In genomic region chrX:11533211-11533651, GRCh38 we compare ENCODE assay signal across 10 cellular contexts.
DNase-seq lines count a peak whose midpoint lies in the region; ATAC-seq and TF ChIP-seq lines count a peak whose summit lies in the region.
"Had no signal": no experiment of that assay in that cellular context is flagged by ENCODE, and none has a peak within 500 bp of the region (broad histone marks: within the 10 kb centered on the region; RNA-seq: fewer than 3 reads in every experiment).

No MANE protein-coding gene starts in this region.

- no peaks in the 10 kb centered on the region for H3K36me3 Mint-ChIP-seq in brain
- H3K36me3 Mint-ChIP-seq: activated naive CD4-positive, alpha-beta T cell treated with anti-CD3 and anti-CD28 coated beads, Interleukin-2, amount 50 U/mL, for 24 hours had no signal

- no peak for TF ChIP-seq POLR2A in stomach (IDR thresholded peaks at IDR 0.05)

- H3K27me3 Mint-ChIP-seq in brain, result no peaks in the 10 kb centered on the region
- H3K27me3 Mint-ChIP-seq: activated naive CD4-positive, alpha-beta T cell treated with anti-CD3 and anti-CD28 coated beads, Interleukin-2, amount 50 U/mL, for 24 hours; stimulated activated naive CD8-positive, alpha-beta T cell treated with anti-CD3 and anti-CD28 coated beads, Interleukin-15, Interleukin-2, amounts not matched to agents 100 ng/mL and 50 ng/mL, for 24 hours had no signal

- TF ChIP-seq CTCF in brain (conservative IDR thresholded peaks at IDR 0.05), result peak; percentile 89 to 100
- TF ChIP-seq CTCF in stomach (IDR thresholded peaks at IDR 0.05), result peak in 5 of 7 experiments; percentile 70 to 97 (median 75)

- no peaks in the 10 kb centered on the region for H3K4me1 ChIP-seq in stomach

- TF ChIP-seq EP300 in stomach (IDR thresholded peaks at IDR 0.05), result no peak

- 0 to 5% (median 0%) methylated on average over 2 of the region's 2 CpGs for WGBS in stomach, 5 donors

- H3K9me3 Mint-ChIP-seq in brain, result no peaks in the 10 kb centered on the region
- H3K9me3 Mint-ChIP-seq: activated naive CD4-positive, alpha-beta T cell treated with anti-CD3 and anti-CD28 coated beads, Interleukin-2, amount 50 U/mL, for 24 hours; stimulated activated naive CD8-positive, alpha-beta T cell treated with anti-CD3 and anti-CD28 coated beads, Interleukin-15, Interleukin-2, amounts not matched to agents 100 ng/mL and 50 ng/mL, for 24 hours had no signal

- peak overlapping the region in 1 of 5 experiments; percentile 23 for H3K27ac Mint-ChIP-seq in brain
- H3K27ac Mint-ChIP-seq: activated naive CD4-positive, alpha-beta T cell treated with anti-CD3 and anti-CD28 coated beads, Interleukin-2, amount 50 U/mL, for 24 hours; stimulated activated naive CD8-positive, alpha-beta T cell treated with anti-CD3 and anti-CD28 coated beads, Interleukin-15, Interleukin-2, amounts not matched to agents 100 ng/mL and 50 ng/mL, for 24 hours had no signal

- no peaks in the 10 kb centered on the region for H3K36me3 ChIP-seq in stomach

- H3K4me1 Mint-ChIP-seq in brain, result peaks cover 10% of the 10 kb centered on the region
- H3K4me1 Mint-ChIP-seq: activated naive CD4-positive, alpha-beta T cell treated with anti-CD3 and anti-CD28 coated beads, Interleukin-2, amount 50 U/mL, for 24 hours had no signal

- intact Hi-C loops in stomach (cut with DNase I; ENCODE audit: low total_unique reads), result no loop called here

- in situ Hi-C loops in G401 (cut with HindIII; ENCODE audit: low sequenced_read_pairs), result no loop called here

- H3K4me3 ChIP-seq in stomach, result no peak overlapping the region

- no peak overlapping the region for H3K27ac ChIP-seq in stomach

- no peaks in the 10 kb centered on the region for H3K9me3 ChIP-seq in stomach

- peak; percentile 78 for DNase-seq in G401 (ENCODE audit: low spot score)
- peak; percentile 40 for DNase-seq in HS-5 (ENCODE audit: low read depth)
- peak; percentile 87 for DNase-seq in NCI-H748 (lab: John Stamatoyannopoulos, UW; ENCODE audit: unreplicated experiment)
- peak; percentile 68 for DNase-seq in inferior parietal cortex (ENCODE audit: extremely low spot score)
- no peak for DNase-seq in stomach
- no peak for DNase-seq in HK-2 (ENCODE audit: unreplicated experiment)

- peak; percentile 91 for ATAC-seq in GM21515 (IDR thresholded peaks at IDR 0.05; ENCODE audit: unreplicated experiment)

- H3K27me3 ChIP-seq in stomach, result peaks cover 0 to 8% (median 0%) of the 10 kb centered on the region in 3 donors

- H3K4me3 Mint-ChIP-seq in brain, result no peak overlapping the region
- H3K4me3 Mint-ChIP-seq: activated naive CD4-positive, alpha-beta T cell treated with anti-CD3 and anti-CD28 coated beads, Interleukin-2, amount 50 U/mL, for 24 hours; stimulated activated naive CD8-positive, alpha-beta T cell treated with anti-CD3 and anti-CD28 coated beads, Interleukin-15, Interleukin-2, amounts not matched to agents 100 ng/mL and 50 ng/mL, for 24 hours had no signal

Comparison
In these comparisons a context has a peak if more than half of its experiments do, and no peak if none do; other contexts are left out.
1. DNase-seq: peak in G401 (single experiment), HS-5 (single experiment), NCI-H748 (single experiment) and inferior parietal cortex (single experiment); none in stomach (single experiment) and HK-2 (single experiment).